ENCODE assay signal across 1 cellular context in the genomic region with DNA sequence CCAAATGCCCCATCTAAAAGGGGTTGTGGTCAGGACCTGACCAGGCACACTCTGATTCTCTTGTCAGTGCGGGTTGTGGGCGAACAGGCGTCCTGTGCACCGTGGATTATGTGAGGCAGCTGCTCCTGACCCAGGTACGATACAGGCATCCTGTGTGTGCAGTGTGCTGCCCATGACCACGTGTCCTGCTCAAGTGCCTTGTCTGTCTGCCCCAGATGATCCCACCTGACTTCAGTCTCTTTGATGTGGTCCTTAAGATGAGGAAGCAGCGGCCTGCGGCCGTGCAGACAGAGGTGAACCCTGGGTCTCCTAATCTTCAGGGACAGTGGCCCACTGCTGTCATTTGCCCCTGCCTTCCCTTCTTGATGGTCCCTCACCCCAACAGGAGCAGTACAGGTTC.
TF ChIP-seq lines count a peak whose summit lies in the region.

No MANE protein-coding gene starts in this region.

TF ChIP-seq in H1, 55 proteins besides CTCF, POLR2A, EP300 and RAD21 (continued from another document):
- no peak for TF ChIP-seq CBX8 (IDR thresholded peaks at IDR 0.05; ENCODE audit: borderline replicate concordance, low read depth, low read length)
- TF ChIP-seq MAFK (IDR thresholded peaks at IDR 0.05; ENCODE audit: low read depth, low read length) = no peak
- no peak for TF ChIP-seq RXRA (IDR thresholded peaks at IDR 0.05; ENCODE audit: insufficient read depth, low read depth, low read length)
